22 cellular contexts compared by ENCODE assay signal in the genomic region with DNA sequence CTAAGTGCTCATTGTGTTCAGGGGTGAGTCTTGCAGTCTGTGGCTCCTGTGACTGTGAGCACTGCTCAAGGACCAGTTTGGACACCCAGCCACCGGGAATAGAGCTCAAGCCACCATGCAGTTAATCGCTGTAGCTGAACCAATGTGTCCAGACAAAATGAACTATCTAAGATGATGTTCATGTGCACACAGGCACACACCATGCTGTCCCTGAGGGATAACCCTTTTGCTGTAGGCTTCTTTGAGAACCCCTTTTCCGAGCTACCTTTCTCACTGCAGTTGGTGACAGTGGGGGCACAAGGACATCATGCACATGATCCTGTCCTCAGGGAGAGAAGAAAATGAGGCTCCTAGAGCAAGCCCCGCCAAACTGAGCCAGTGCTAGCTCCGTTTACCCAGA. TPM values are rescaled to one million over a fixed set of nuclear protein-coding genes. Genes with fewer than 3 reads are reported as not detected.
DNase-seq lines count a peak whose midpoint lies in the region; ATAC-seq and TF ChIP-seq lines count a peak whose summit lies in the region.
"Had no signal": no experiment of that assay in that cellular context is flagged by ENCODE, and none has a peak within 500 bp of the region (broad histone marks: within the 10 kb centered on the region; RNA-seq: fewer than 3 reads in every experiment).

No MANE protein-coding gene starts in this region.

- TF ChIP-seq EP300 in esophagus muscularis mucosa (IDR thresholded peaks at IDR 0.05), result no peak
- no peak for TF ChIP-seq EP300 in suprapubic skin (IDR thresholded peaks at IDR 0.05)

- no peak overlapping the region for H4K8ac ChIP-seq in trophoblast cell (ENCODE audit: low read depth, low read length)

- no peak overlapping the region for H3K4ac ChIP-seq in trophoblast cell (ENCODE audit: low read depth, low read length)

- peaks cover 26% of the 10 kb centered on the region for H3K79me1 ChIP-seq in trophoblast cell (ENCODE audit: low read length)

- H3K27ac ChIP-seq in esophagus muscularis mucosa (replicated peaks in 1 of 4) (no peak overlapping the region), trophoblast cell (ENCODE audit: low read depth, low read length) (no peak overlapping the region), suprapubic skin (no peak overlapping the region)
- H3K27ac ChIP-seq: 22Rv1; A549; BLaER1 treated with 17β-estradiol and CSF1 and Interleukin-3, amounts not matched to agents 10 nM and 100 nM; C4-2B had no signal

- H3K9ac ChIP-seq in trophoblast cell (ENCODE audit: low read length), result no peak overlapping the region
- H3K9ac ChIP-seq: BLaER1 treated with 17β-estradiol and CSF1 and Interleukin-3, amounts not matched to agents 10 nM and 100 nM had no signal

- H3K4me1 ChIP-seq in esophagus muscularis mucosa (peaks cover 8 to 13% (median 13%) of the 10 kb centered on the region in 4 donors), trophoblast cell (ENCODE audit: control insufficient read depth in 1 of 2, insufficient read depth in 2 of 2, low read length in 2 of 2) (peaks cover 2 to 13% of the 10 kb centered on the region in 2 experiments), suprapubic skin (peaks cover 12% of the 10 kb centered on the region)

- peak overlapping the region; percentile 19 for H3K27ac Mint-ChIP-seq in neural crest cell (ENCODE audit: unreplicated experiment)
- H3K27ac Mint-ChIP-seq: B cell; CD4-positive, alpha-beta T cell; CD8-positive, alpha-beta memory T cell had no signal

- intact Hi-C loops in esophagus muscularis mucosa (cut with DNase I), result no loop called here

- H2AFZ ChIP-seq in trophoblast cell (ENCODE audit: insufficient read depth, low read length, poor library complexity), result no peak overlapping the region

- H3K4me3 Mint-ChIP-seq in neural crest cell, result no peak overlapping the region
- H3K4me3 Mint-ChIP-seq: B cell; CD4-positive, alpha-beta T cell; CD8-positive, alpha-beta memory T cell had no signal

- TF ChIP-seq CTCF in esophagus muscularis mucosa (IDR thresholded peaks at IDR 0.05) (no peak), neural crest cell (conservative IDR thresholded peaks at IDR 0.05) (no peak), suprapubic skin (IDR thresholded peaks at IDR 0.05) (no peak)

- peak overlapping the region; percentile 79 for H4K91ac ChIP-seq in trophoblast cell (ENCODE audit: low read depth, low read length)

- H4K12ac ChIP-seq in trophoblast cell (ENCODE audit: low read depth, low read length), result no peak overlapping the region

- no peak overlapping the region for H2AK5ac ChIP-seq in trophoblast cell (ENCODE audit: low read length)

- ATAC-seq in GM18868 (IDR thresholded peaks at IDR 0.05; ENCODE audit: unreplicated experiment), result no peak
- ATAC-seq: A549, GM12878 had no signal

- no peaks in the 10 kb centered on the region for H3K9me3 ChIP-seq in esophagus muscularis mucosa
- no peaks in the 10 kb centered on the region for H3K9me3 ChIP-seq in trophoblast cell (ENCODE audit: insufficient read depth, low read depth, low read length)
- H3K9me3 ChIP-seq in suprapubic skin, result no peaks in the 10 kb centered on the region
- H3K9me3 ChIP-seq: A549 had no signal

- peaks cover 5% of the 10 kb centered on the region for H3K4me1 Mint-ChIP-seq in neural crest cell

- WGBS in esophagus muscularis mucosa, result 90% methylated on average over 5 of the region's 5 CpGs
- WGBS in trophoblast cell (ENCODE audit: extremely low coverage, insufficient coverage, insufficient read length), result no CpG with 5 or more reads among the region's 5 CpGs
- WGBS in suprapubic skin, result 89% methylated on average over 5 of the region's 5 CpGs

- H3K36me3 ChIP-seq in esophagus muscularis mucosa, result no peaks in the 10 kb centered on the region
- H3K36me3 ChIP-seq in trophoblast cell (ENCODE audit: control insufficient read depth in 1 of 2, insufficient read depth in 2 of 2, low read length in 2 of 2), result no peaks in the 10 kb centered on the region
- H3K36me3 ChIP-seq in suprapubic skin, result no peaks in the 10 kb centered on the region
- H3K36me3 ChIP-seq: BLaER1 treated with 17β-estradiol and CSF1 and Interleukin-3, amounts not matched to agents 10 nM and 100 nM had no signal

- no peak for TF ChIP-seq POLR2A in esophagus muscularis mucosa (IDR thresholded peaks at IDR 0.05; ENCODE audit: low read depth)
- no peak for TF ChIP-seq POLR2A in suprapubic skin (IDR thresholded peaks at IDR 0.05)

- peak overlapping the region; percentile 14 for H3K14ac ChIP-seq in trophoblast cell (ENCODE audit: low read length)

- H3K79me2 ChIP-seq in trophoblast cell (ENCODE audit: control insufficient read depth, insufficient read depth, low read length, poor library complexity), result peaks cover 4% of the 10 kb centered on the region

- H3K23ac ChIP-seq in trophoblast cell (ENCODE audit: low read length), result no peak overlapping the region

- H2BK120ac ChIP-seq in trophoblast cell (ENCODE audit: insufficient read depth, low read length, poor library complexity), result no peak overlapping the region

- H3K27me3 ChIP-seq in esophagus muscularis mucosa (no peaks in the 10 kb centered on the region), trophoblast cell (ENCODE audit: insufficient read depth, low read length) (no peaks in the 10 kb centered on the region), suprapubic skin (no peaks in the 10 kb centered on the region)
- H3K27me3 ChIP-seq: BLaER1 treated with 17β-estradiol and CSF1 and Interleukin-3, amounts not matched to agents 10 nM and 100 nM had no signal

- H3K9me3 Mint-ChIP-seq in neural crest cell, result no peaks in the 10 kb centered on the region
- H3K9me3 Mint-ChIP-seq: CD4-positive, alpha-beta T cell; CD8-positive, alpha-beta memory T cell had no signal

- H3K27me3 Mint-ChIP-seq in neural crest cell (ENCODE audit: low read depth), result no peaks in the 10 kb centered on the region
- H3K27me3 Mint-ChIP-seq: CD4-positive, alpha-beta T cell had no signal

- no peak overlapping the region for H3K18ac ChIP-seq in trophoblast cell (ENCODE audit: low read length)

- no peak overlapping the region for H2BK5ac ChIP-seq in trophoblast cell (ENCODE audit: low read depth, low read length, poor library complexity)

- DNase-seq in esophagus muscularis mucosa (ENCODE audit: extremely low spot score) (peak; percentile 77), neural crest cell (ENCODE audit: low read depth, low spot score) (no peak), trophoblast cell (no peak), suprapubic skin (ENCODE audit: low spot score in 2 of 2) (no peak)
- DNase-seq: AML-193; CD4-positive, alpha-beta T cell; CD8-positive, alpha-beta memory T cell; COR-L47; DMS 273 treated with DMSO at 0.1 percent for 48 hours; DMS153; DMS53; DMS79; DND-41; EL; GDM1 had no signal

- H3K36me3 Mint-ChIP-seq in neural crest cell (ENCODE audit: low read depth), result no peaks in the 10 kb centered on the region

- no peak overlapping the region for H3K4me2 ChIP-seq in trophoblast cell (ENCODE audit: low read length)
- H3K4me2 ChIP-seq: A549; BLaER1 treated with 17β-estradiol and CSF1 and Interleukin-3, amounts not matched to agents 10 nM and 100 nM had no signal

- H3K4me3 ChIP-seq in esophagus muscularis mucosa (no peak overlapping the region), trophoblast cell (ENCODE audit: low read depth, low read length) (no peak overlapping the region), suprapubic skin (no peak overlapping the region)
- H3K4me3 ChIP-seq: A549; BLaER1 treated with 17β-estradiol and CSF1 and Interleukin-3, amounts not matched to agents 10 nM and 100 nM; GM12878 had no signal

- H2BK12ac ChIP-seq in trophoblast cell (ENCODE audit: low read length), result peak overlapping the region; percentile 5

RNA-seq across cellular contexts. Expression of a gene that starts 50.6 kb away (rescaled TPM):
- total RNA-seq in esophagus muscularis mucosa (1 to 10 TPM; 7.1 to 8.9 (median 8.5) TPM), neural crest cell (3.6 and 3.8 TPM in 2 replicates), suprapubic skin (10 to 100 TPM; 13.4 to 17.9 (median 15.3) TPM)
- 10.7 and 11.1 TPM in 2 replicates for polyA plus RNA-seq in trophoblast cell (2013)
